In the genomic region with DNA sequence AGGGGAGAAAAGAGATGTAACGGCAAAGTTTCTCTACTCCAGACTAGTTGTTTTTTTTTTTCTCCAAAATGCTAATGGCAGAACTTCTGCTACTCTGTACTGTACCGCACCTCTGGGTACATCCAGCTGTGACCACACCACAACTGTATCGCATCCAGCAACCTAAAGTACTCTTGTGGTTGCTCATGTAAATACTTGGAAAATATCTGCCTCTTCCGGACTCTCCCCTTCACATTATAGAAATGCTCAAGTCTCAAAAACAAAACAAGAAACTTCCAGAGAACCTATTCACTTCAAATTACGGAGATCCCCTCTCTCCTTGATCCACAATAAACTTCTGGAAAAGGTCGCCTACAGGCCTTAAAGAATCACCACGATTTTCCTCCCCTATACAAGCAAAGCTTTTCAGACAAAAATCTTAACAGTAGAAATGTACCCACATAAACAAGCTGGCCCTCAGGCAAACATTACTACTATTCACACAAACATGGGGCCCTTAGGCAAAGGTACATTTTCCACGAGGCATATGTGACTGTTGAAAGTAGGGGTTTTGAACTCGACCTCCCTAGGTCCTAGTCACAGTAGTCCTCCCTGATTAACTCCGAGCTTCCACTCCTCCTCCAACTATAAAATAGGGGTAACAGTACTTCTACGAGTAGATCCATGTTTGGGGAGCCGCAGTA, we compare ENCODE assay signal across 1 cellular context.
TF ChIP-seq lines count a peak whose summit lies in the region.

No MANE protein-coding gene starts in this region.

TF ChIP-seq in K562, 482 proteins besides CTCF, POLR2A, EP300 and RAD21 (continued from another document):
- TF ChIP-seq, protein P1, sequence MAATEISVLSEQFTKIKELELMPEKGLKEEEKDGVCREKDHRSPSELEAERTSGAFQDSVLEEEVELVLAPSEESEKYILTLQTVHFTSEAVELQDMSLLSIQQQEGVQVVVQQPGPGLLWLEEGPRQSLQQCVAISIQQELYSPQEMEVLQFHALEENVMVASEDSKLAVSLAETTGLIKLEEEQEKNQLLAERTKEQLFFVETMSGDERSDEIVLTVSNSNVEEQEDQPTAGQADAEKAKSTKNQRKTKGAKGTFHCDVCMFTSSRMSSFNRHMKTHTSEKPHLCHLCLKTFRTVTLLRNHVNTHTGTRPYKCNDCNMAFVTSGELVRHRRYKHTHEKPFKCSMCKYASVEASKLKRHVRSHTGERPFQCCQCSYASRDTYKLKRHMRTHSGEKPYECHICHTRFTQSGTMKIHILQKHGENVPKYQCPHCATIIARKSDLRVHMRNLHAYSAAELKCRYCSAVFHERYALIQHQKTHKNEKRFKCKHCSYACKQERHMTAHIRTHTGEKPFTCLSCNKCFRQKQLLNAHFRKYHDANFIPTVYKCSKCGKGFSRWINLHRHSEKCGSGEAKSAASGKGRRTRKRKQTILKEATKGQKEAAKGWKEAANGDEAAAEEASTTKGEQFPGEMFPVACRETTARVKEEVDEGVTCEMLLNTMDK (IDR thresholded peaks at IDR 0.05; ENCODE audit: borderline replicate concordance, insufficient read depth, low read depth, low read length, poor library complexity, severe bottlenecking), result no peak
- no peak for TF ChIP-seq ZC3H8 (IDR thresholded peaks at IDR 0.05)
- TF ChIP-seq, protein P2, sequence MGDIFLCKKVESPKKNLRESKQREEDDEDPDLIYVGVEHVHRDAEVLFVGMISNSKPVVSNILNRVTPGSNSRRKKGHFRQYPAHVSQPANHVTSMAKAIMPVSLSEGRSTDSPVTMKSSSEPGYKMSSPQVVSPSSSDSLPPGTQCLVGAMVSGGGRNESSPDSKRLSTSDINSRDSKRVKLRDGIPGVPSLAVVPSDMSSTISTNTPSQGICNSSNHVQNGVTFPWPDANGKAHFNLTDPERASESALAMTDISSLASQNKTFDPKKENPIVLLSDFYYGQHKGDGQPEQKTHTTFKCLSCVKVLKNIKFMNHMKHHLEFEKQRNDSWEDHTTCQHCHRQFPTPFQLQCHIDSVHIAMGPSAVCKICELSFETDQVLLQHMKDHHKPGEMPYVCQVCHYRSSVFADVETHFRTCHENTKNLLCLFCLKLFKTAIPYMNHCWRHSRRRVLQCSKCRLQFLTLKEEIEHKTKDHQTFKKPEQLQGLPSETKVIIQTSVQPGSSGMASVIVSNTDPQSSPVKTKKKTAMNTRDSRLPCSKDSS (IDR thresholded peaks at IDR 0.05; ENCODE audit: low read depth, partially characterized antibody), result no peak
- no peak for TF ChIP-seq RBM39 (optimal IDR thresholded peaks at IDR 0.05; ENCODE audit: low read depth, low read length)
- TF ChIP-seq, protein P3, sequence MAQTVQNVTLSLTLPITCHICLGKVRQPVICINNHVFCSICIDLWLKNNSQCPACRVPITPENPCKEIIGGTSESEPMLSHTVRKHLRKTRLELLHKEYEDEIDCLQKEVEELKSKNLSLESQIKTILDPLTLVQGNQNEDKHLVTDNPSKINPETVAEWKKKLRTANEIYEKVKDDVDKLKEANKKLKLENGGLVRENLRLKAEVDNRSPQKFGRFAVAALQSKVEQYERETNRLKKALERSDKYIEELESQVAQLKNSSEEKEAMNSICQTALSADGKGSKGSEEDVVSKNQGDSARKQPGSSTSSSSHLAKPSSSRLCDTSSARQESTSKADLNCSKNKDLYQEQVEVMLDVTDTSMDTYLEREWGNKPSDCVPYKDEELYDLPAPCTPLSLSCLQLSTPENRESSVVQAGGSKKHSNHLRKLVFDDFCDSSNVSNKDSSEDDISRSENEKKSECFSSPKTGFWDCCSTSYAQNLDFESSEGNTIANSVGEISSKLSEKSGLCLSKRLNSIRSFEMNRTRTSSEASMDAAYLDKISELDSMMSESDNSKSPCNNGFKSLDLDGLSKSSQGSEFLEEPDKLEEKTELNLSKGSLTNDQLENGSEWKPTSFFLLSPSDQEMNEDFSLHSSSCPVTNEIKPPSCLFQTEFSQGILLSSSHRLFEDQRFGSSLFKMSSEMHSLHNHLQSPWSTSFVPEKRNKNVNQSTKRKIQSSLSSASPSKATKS (CRISPR knock-in tag; IDR thresholded peaks at IDR 0.05), result no peak
- TF ChIP-seq HNRNPUL1 (IDR thresholded peaks at IDR 0.05; ENCODE audit: low read length), result no peak
- no peak for TF ChIP-seq PPARD (CRISPR knock-in tag; IDR thresholded peaks at IDR 0.05)
